14 cellular contexts compared by ENCODE assay signal in the genomic region with DNA sequence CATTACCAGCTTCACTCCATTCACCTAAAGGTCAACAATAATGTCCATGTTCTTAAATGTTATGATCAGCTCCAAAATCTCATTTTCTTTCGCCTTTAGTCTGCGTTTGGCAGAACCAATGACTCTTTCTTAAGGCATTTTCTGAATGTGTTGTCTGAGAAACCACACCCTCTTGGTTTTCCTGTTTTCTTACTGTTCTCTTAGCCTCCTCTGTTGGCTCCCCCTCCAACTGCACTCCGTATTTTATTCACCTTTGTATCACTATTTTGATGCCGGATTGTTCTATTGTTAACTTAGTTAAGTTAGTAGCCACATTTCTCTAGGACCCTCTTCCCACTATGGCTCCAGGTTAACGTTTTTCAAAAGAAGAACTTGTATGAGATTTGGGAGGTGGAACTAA.
A peak's percentile ranks its signal among the peaks of the same experiment; 100 is the strongest.
DNase-seq lines count a peak whose midpoint lies in the region; ATAC-seq, FAIRE-seq and TF ChIP-seq lines count a peak whose summit lies in the region.
"Had no signal": no experiment of that assay in that cellular context is flagged by ENCODE, and none has a peak within 500 bp of the region (broad histone marks: within the 10 kb centered on the region; RNA-seq: fewer than 3 reads in every experiment).

No MANE protein-coding gene starts in this region.

- no peaks in the 10 kb centered on the region for H3K36me3 Mint-ChIP-seq in activated T-cell treated with anti-CD3 and anti-CD28 coated beads, Interleukin-2, amount 50 U/mL, for 4 hours (ENCODE audit: insufficient read depth)
- no peaks in the 10 kb centered on the region for H3K36me3 Mint-ChIP-seq in activated naive CD8-positive, alpha-beta T cell treated with anti-CD3 and anti-CD28 coated beads, Interleukin-2, amount 10 ng/mL, durations not matched to agents 7 days and 5 days
- no peaks in the 10 kb centered on the region for H3K36me3 Mint-ChIP-seq in natural killer cell
- H3K36me3 Mint-ChIP-seq: neural progenitor cell had no signal

- no peak for TF ChIP-seq CTCF in natural killer cell (IDR thresholded peaks at IDR 0.05)

- H3K27ac Mint-ChIP-seq in activated naive CD8-positive, alpha-beta T cell treated with anti-CD3 and anti-CD28 coated beads, Interleukin-2, amount 10 ng/mL, durations not matched to agents 7 days and 5 days = peak overlapping the region; percentile 62
- H3K27ac Mint-ChIP-seq in natural killer cell = peak overlapping the region; percentile 6 to 62
- H3K27ac Mint-ChIP-seq: neural progenitor cell had no signal

- DNase-seq in activated T-cell treated with anti-CD3 and anti-CD28 coated beads, Interleukin-2, amount 50 U/mL, for 4 hours = no peak
- no peak for DNase-seq in activated T-cell treated with anti-CD3 and anti-CD28 coated beads, Interleukin-2, amount 50 U/mL, for 1 hour
- DNase-seq in H54 (ENCODE audit: insufficient read length, low spot score) (peak; percentile 12), natural killer cell (no peak), nucleus accumbens (lab: John Stamatoyannopoulos, UW) (no peak), NK-92 (lab: John Stamatoyannopoulos, UW; ENCODE audit: unreplicated experiment) (no peak), globus pallidus (ENCODE audit: low spot score) (no peak)
- no peak for DNase-seq in activated naive CD8-positive, alpha-beta T cell treated with anti-CD3 and anti-CD28 coated beads, Interleukin-2, amount 10 ng/mL, durations not matched to agents 7 days and 5 days
- DNase-seq: ACHN; NCI-H526 treated with DMSO at 0.1 percent for 48 hours; SIG-M5; stimulated activated CD4-positive, alpha-beta T cell treated with anti-CD3 and anti-CD28 coated beads, Interleukin-2, amount 100 ng/mL, for 48 hours; upper lobe of right lung had no signal

- no peaks in the 10 kb centered on the region for H3K27me3 Mint-ChIP-seq in activated T-cell treated with anti-CD3 and anti-CD28 coated beads, Interleukin-2, amount 50 U/mL, for 4 hours (ENCODE audit: low read depth)
- H3K27me3 Mint-ChIP-seq in activated naive CD8-positive, alpha-beta T cell treated with anti-CD3 and anti-CD28 coated beads, Interleukin-2, amount 10 ng/mL, durations not matched to agents 7 days and 5 days = peaks cover 2% of the 10 kb centered on the region
- peaks cover 0 to 6% of the 10 kb centered on the region in 2 donors for H3K27me3 Mint-ChIP-seq in natural killer cell (ENCODE audit: low read depth in 2 of 2)

- POLR2A ChIA-PET in activated naive CD8-positive, alpha-beta T cell treated with anti-CD3 and anti-CD28 coated beads, Interleukin-2, amount 10 ng/mL, durations not matched to agents 7 days and 5 days (lab: Charles Lee) = no interaction called here

- peaks cover 29% of the 10 kb centered on the region for H3K4me1 Mint-ChIP-seq in activated T-cell treated with anti-CD3 and anti-CD28 coated beads, Interleukin-2, amount 50 U/mL, for 4 hours (ENCODE audit: low read depth)
- peaks cover 10% of the 10 kb centered on the region for H3K4me1 Mint-ChIP-seq in activated naive CD8-positive, alpha-beta T cell treated with anti-CD3 and anti-CD28 coated beads, Interleukin-2, amount 10 ng/mL, durations not matched to agents 7 days and 5 days
- peaks cover 17 to 25% of the 10 kb centered on the region in 2 donors for H3K4me1 Mint-ChIP-seq in natural killer cell
- H3K4me1 Mint-ChIP-seq: neural progenitor cell had no signal

- peak overlapping the region; percentile 58 for H3K4me3 Mint-ChIP-seq in activated T-cell treated with anti-CD3 and anti-CD28 coated beads, Interleukin-2, amount 50 U/mL, for 4 hours
- H3K4me3 Mint-ChIP-seq in activated naive CD8-positive, alpha-beta T cell treated with anti-CD3 and anti-CD28 coated beads, Interleukin-2, amount 10 ng/mL, durations not matched to agents 7 days and 5 days = peak overlapping the region; percentile 53
- H3K4me3 Mint-ChIP-seq in natural killer cell = peak overlapping the region; percentile 79
- H3K4me3 Mint-ChIP-seq: neural progenitor cell had no signal

- intact Hi-C loops in natural killer cell (cut with micrococcal nuclease) = no loop called here

- peak; percentile 86 for FAIRE-seq in H54 (lab: Jason Lieb, UNC)

- TF ChIP-seq POLR2A in H54 (IDR thresholded peaks at IDR 0.05; ENCODE audit: low read depth, low read length) = no peak

- peak; percentile 35 to 60 for ATAC-seq in activated T-cell treated with anti-CD3 and anti-CD28 coated beads, Interleukin-2, amount 50 U/mL, for 4 hours
- ATAC-seq in activated naive CD8-positive, alpha-beta T cell treated with anti-CD3 and anti-CD28 coated beads, Interleukin-2, amount 10 ng/mL, durations not matched to agents 7 days and 5 days (ENCODE audit: low read depth) = peak; percentile 74
- peak in 1 of 3 donors; percentile 70 for ATAC-seq in natural killer cell
- ATAC-seq: upper lobe of right lung had no signal

- no peaks in the 10 kb centered on the region for H3K9me3 Mint-ChIP-seq in activated T-cell treated with anti-CD3 and anti-CD28 coated beads, Interleukin-2, amount 50 U/mL, for 4 hours
- peaks cover 6% of the 10 kb centered on the region for H3K9me3 Mint-ChIP-seq in activated naive CD8-positive, alpha-beta T cell treated with anti-CD3 and anti-CD28 coated beads, Interleukin-2, amount 10 ng/mL, durations not matched to agents 7 days and 5 days
- H3K9me3 Mint-ChIP-seq in natural killer cell = no peaks in the 10 kb centered on the region
- H3K9me3 Mint-ChIP-seq: neural progenitor cell had no signal
